ENCODE assay signal across 1 cellular context in the genomic region with DNA sequence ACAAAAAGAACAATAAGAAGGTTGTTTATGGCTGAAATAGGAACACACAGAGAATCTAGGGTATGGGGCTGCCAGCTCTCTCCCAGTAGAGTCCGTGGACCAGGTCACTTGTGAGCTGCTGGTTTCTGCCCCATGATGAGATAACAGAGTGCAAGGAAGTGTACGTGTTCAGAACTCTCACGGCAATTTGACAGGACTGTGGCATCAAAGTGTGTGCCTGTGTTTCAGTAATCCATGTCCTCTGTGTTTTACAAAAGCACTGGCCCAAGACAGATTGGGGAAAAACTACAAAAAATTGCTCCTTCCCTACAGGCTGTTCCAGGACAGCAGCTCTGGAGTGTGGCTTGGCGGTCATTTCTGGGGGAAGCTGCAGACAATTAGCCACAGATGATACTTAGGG.
TF ChIP-seq lines count a peak whose summit lies in the region.

No MANE protein-coding gene starts in this region.

TF ChIP-seq in HepG2, 621 proteins besides CTCF, POLR2A, EP300 and RAD21 (continued from another document):
- TF ChIP-seq, protein P1, sequence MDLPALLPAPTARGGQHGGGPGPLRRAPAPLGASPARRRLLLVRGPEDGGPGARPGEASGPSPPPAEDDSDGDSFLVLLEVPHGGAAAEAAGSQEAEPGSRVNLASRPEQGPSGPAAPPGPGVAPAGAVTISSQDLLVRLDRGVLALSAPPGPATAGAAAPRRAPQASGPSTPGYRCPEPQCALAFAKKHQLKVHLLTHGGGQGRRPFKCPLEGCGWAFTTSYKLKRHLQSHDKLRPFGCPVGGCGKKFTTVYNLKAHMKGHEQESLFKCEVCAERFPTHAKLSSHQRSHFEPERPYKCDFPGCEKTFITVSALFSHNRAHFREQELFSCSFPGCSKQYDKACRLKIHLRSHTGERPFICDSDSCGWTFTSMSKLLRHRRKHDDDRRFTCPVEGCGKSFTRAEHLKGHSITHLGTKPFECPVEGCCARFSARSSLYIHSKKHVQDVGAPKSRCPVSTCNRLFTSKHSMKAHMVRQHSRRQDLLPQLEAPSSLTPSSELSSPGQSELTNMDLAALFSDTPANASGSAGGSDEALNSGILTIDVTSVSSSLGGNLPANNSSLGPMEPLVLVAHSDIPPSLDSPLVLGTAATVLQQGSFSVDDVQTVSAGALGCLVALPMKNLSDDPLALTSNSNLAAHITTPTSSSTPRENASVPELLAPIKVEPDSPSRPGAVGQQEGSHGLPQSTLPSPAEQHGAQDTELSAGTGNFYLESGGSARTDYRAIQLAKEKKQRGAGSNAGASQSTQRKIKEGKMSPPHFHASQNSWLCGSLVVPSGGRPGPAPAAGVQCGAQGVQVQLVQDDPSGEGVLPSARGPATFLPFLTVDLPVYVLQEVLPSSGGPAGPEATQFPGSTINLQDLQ (CRISPR knock-in tag; IDR thresholded peaks at IDR 0.05): no peak
- no peak for TF ChIP-seq FOXC1 (CRISPR knock-in tag; IDR thresholded peaks at IDR 0.05; ENCODE audit: borderline replicate concordance)
- TF ChIP-seq, protein P2, sequence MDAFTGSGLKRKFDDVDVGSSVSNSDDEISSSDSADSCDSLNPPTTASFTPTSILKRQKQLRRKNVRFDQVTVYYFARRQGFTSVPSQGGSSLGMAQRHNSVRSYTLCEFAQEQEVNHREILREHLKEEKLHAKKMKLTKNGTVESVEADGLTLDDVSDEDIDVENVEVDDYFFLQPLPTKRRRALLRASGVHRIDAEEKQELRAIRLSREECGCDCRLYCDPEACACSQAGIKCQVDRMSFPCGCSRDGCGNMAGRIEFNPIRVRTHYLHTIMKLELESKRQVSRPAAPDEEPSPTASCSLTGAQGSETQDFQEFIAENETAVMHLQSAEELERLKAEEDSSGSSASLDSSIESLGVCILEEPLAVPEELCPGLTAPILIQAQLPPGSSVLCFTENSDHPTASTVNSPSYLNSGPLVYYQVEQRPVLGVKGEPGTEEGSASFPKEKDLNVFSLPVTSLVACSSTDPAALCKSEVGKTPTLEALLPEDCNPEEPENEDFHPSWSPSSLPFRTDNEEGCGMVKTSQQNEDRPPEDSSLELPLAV (CRISPR knock-in tag; conservative IDR thresholded peaks at IDR 0.05; ENCODE audit: low read depth): no peak
- TF ChIP-seq, protein P3, sequence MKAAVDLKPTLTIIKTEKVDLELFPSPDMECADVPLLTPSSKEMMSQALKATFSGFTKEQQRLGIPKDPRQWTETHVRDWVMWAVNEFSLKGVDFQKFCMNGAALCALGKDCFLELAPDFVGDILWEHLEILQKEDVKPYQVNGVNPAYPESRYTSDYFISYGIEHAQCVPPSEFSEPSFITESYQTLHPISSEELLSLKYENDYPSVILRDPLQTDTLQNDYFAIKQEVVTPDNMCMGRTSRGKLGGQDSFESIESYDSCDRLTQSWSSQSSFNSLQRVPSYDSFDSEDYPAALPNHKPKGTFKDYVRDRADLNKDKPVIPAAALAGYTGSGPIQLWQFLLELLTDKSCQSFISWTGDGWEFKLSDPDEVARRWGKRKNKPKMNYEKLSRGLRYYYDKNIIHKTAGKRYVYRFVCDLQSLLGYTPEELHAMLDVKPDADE (CRISPR knock-in tag; IDR thresholded peaks at IDR 0.05): no peak
- TF ChIP-seq, protein P4, sequence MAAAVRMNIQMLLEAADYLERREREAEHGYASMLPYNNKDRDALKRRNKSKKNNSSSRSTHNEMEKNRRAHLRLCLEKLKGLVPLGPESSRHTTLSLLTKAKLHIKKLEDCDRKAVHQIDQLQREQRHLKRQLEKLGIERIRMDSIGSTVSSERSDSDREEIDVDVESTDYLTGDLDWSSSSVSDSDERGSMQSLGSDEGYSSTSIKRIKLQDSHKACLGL (CRISPR knock-in tag; IDR thresholded peaks at IDR 0.05): no peak
- TF ChIP-seq ATM (IDR thresholded peaks at IDR 0.05; ENCODE audit: borderline replicate concordance): no peak
- no peak for TF ChIP-seq RFX5 (IDR thresholded peaks at IDR 0.05; ENCODE audit: low read depth, low read length)
- TF ChIP-seq SOX6 (IDR thresholded peaks at IDR 0.05): no peak
- no peak for TF ChIP-seq SOX6 (CRISPR knock-in tag; IDR thresholded peaks at IDR 0.05)
- no peak for TF ChIP-seq PAF1 (CRISPR knock-in tag; IDR thresholded peaks at IDR 0.05)
- no peak for TF ChIP-seq ZNF546 (CRISPR knock-in tag; conservative IDR thresholded peaks at IDR 0.05)
- TF ChIP-seq CEBPG (CRISPR knock-in tag; IDR thresholded peaks at IDR 0.05): no peak
